In the genomic region with DNA sequence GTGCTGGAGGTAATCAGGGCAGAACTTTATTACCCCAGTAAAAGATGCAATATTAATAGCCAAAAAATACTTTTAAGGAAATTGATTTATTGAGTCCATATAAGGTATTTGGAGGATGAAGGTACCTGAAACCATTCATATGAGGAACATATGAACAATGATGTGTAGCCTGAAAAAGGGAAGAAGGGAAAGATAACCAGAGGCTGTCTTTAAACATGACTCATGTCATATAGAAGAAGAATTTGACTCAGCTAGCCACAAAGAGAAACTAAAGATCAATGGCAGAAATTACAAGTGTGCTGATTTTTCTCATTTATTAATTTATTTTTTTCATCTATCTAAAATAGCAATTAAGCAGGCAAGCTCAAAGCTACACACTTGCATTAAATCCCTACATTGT, we compare ENCODE assay signal across 11 cellular contexts.
DNase-seq lines count a peak whose midpoint lies in the region; ATAC-seq and TF ChIP-seq lines count a peak whose summit lies in the region.
"Had no signal": no experiment of that assay in that cellular context is flagged by ENCODE, and none has a peak within 500 bp of the region (broad histone marks: within the 10 kb centered on the region; RNA-seq: fewer than 3 reads in every experiment).

No MANE protein-coding gene starts in this region.

- H3K36me3 Mint-ChIP-seq in glutamatergic neuron (ENCODE audit: unreplicated experiment): no peaks in the 10 kb centered on the region

- H3K4me1 Mint-ChIP-seq in glutamatergic neuron (ENCODE audit: low read depth, unreplicated experiment): no peaks in the 10 kb centered on the region

- DNase-seq in activated CD4-positive, CD25-positive, alpha-beta regulatory T cell treated with anti-CD3 and anti-CD28 coated beads, Interleukin-2, amount 50 U/mL, for 72 hours: no peak
- peak; percentile 20 for DNase-seq in kidney tubule cell (ENCODE audit: low spot score)
- DNase-seq in anterior cingulate cortex (lab: John Stamatoyannopoulos, UW): no peak
- no peak for DNase-seq in glutamatergic neuron
- DNase-seq in NCI-H187 (lab: John Stamatoyannopoulos, UW): no peak
- DNase-seq: activated effector memory CD4-positive, alpha-beta T cell treated with anti-CD3 and anti-CD28 coated beads, Interleukin-2, amount 50 U/mL, for 16 hours; NCI-H1105 treated with DMSO at 0.1 percent for 48 hours had no signal

- no peaks in the 10 kb centered on the region for H3K27me3 Mint-ChIP-seq in glutamatergic neuron (ENCODE audit: unreplicated experiment)

- no peak overlapping the region for H3K27ac Mint-ChIP-seq in glutamatergic neuron (ENCODE audit: unreplicated experiment)

- no peak for TF ChIP-seq CTCF in glutamatergic neuron (IDR thresholded peaks at IDR 0.05; ENCODE audit: partially characterized antibody, unreplicated experiment)

- peaks cover 2% of the 10 kb centered on the region for H3K9me3 Mint-ChIP-seq in glutamatergic neuron (ENCODE audit: unreplicated experiment)

- H3K4me3 Mint-ChIP-seq in glutamatergic neuron (ENCODE audit: unreplicated experiment): no peak overlapping the region

- ATAC-seq in activated CD4-positive, CD25-positive, alpha-beta regulatory T cell treated with anti-CD3 and anti-CD28 coated beads, Interleukin-2, amount 50 U/mL, for 24 hours: peak; percentile 83 to 89
- ATAC-seq in GM21825 (IDR thresholded peaks at IDR 0.05; ENCODE audit: unreplicated experiment): peak; percentile 68
- peak; percentile 80 for ATAC-seq in HG03469 (IDR thresholded peaks at IDR 0.05; ENCODE audit: unreplicated experiment)
- ATAC-seq: SK-N-SH treated with all-trans-retinoic acid at 6 μM for 48 hours had no signal
